14 cellular contexts compared by ENCODE assay signal in the genomic region with DNA sequence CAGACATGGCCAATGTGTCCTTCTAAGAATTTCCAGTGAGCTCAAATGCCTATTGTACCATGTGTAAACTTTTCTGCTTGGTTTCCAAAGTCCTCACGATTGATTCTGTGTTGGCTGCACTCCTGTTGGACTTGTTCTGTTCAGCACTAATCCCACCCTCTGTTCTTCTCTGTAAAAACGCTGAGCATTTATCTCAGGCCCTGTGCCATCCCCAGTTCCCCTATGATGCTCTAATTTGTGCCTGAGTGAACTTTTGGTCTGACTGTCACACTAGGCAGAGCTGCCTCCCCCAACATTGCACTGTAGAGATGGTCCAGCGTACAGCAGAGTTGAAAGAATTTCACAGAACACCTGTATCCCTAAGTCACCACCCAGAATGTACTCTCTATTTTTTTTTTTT.
"Had no signal": no experiment of that assay in that cellular context is flagged by ENCODE, and none has a peak within 500 bp of the region (broad histone marks: within the 10 kb centered on the region; RNA-seq: fewer than 3 reads in every experiment).

No MANE protein-coding gene starts in this region.

- H3K27me3 Mint-ChIP-seq: activated B cell treated with CpG ODN at 0.5 μM for 24 hours; activated CD4-positive, alpha-beta T cell treated with anti-CD3 and anti-CD28 coated beads, Interleukin-2, amount 10 ng/mL, durations not matched to agents 24 days and 14 days; activated naive CD8-positive, alpha-beta T cell treated with anti-CD3 and anti-CD28 coated beads, Interleukin-2, amount 10 ng/mL, durations not matched to agents 7 days and 5 days; stimulated activated naive CD8-positive, alpha-beta T cell treated with anti-CD3 and anti-CD28 coated beads, Interleukin-15, Interleukin-2, amounts not matched to agents 100 ng/mL and 50 ng/mL, for 24 hours had no signal

- H3K4me3 ChIP-seq: esophagus muscularis mucosa, pancreas had no signal

- H3K36me3 ChIP-seq: pancreas had no signal

- H3K27me3 ChIP-seq: esophagus muscularis mucosa, pancreas had no signal

- H3K27ac Mint-ChIP-seq: activated B cell treated with CpG ODN at 0.5 μM for 24 hours; activated CD4-positive, alpha-beta T cell treated with anti-CD3 and anti-CD28 coated beads, Interleukin-2, amount 10 ng/mL, durations not matched to agents 24 days and 14 days; activated naive CD8-positive, alpha-beta T cell treated with anti-CD3 and anti-CD28 coated beads, Interleukin-2, amount 10 ng/mL, durations not matched to agents 7 days and 5 days; stimulated activated naive CD8-positive, alpha-beta T cell treated with anti-CD3 and anti-CD28 coated beads, Interleukin-15, Interleukin-2, amounts not matched to agents 100 ng/mL and 50 ng/mL, for 24 hours; T-helper 1 cell treated with Interleukin-12 subunit alpha and Interleukin-12 subunit beta and Interleukin-4 antibody, amounts not matched to agents 30 μg/mL and 1 μg/mL, for 36 hours had no signal

- ATAC-seq: activated T-cell treated with anti-CD3 and anti-CD28 coated beads, Interleukin-2, amount 50 U/mL, for 4 hours; pancreas had no signal

- H3K27ac ChIP-seq: esophagus muscularis mucosa, pancreas had no signal

- H3K9me3 Mint-ChIP-seq: activated B cell treated with CpG ODN at 0.5 μM for 24 hours; activated CD4-positive, alpha-beta T cell treated with anti-CD3 and anti-CD28 coated beads, Interleukin-2, amount 10 ng/mL, durations not matched to agents 24 days and 14 days; activated naive CD8-positive, alpha-beta T cell treated with anti-CD3 and anti-CD28 coated beads, Interleukin-2, amount 10 ng/mL, durations not matched to agents 7 days and 5 days; activated T-cell treated with anti-CD3 and anti-CD28 coated beads, Interleukin-2, amount 50 U/mL, for 4 hours; immature natural killer cell; stimulated activated naive CD8-positive, alpha-beta T cell treated with anti-CD3 and anti-CD28 coated beads, Interleukin-15, Interleukin-2, amounts not matched to agents 100 ng/mL and 50 ng/mL, for 24 hours; T-helper 1 cell treated with Interleukin-12 subunit alpha and Interleukin-12 subunit beta and Interleukin-4 antibody, amounts not matched to agents 30 μg/mL and 1 μg/mL, for 36 hours had no signal

- DNase-seq: activated B cell treated with CpG ODN at 0.5 μM for 24 hours; activated CD4-positive, alpha-beta T cell treated with anti-CD3 and anti-CD28 coated beads, Interleukin-2, amount 10 ng/mL, durations not matched to agents 24 days and 14 days; activated gamma-delta T cell; activated naive CD8-positive, alpha-beta T cell treated with anti-CD3 and anti-CD28 coated beads, Interleukin-2, amount 10 ng/mL, durations not matched to agents 7 days and 5 days; activated T-cell treated with anti-CD3 and anti-CD28 coated beads, Interleukin-2, amount 50 U/mL, for 4 hours; anterior cingulate cortex; glutamatergic neuron; immature natural killer cell; mesenchymal stem cell; pancreas; stimulated activated CD4-positive, alpha-beta T cell treated with anti-CD3 and anti-CD28 coated beads, Interleukin-2, amount 100 ng/mL, for 48 hours had no signal

- H3K4me3 Mint-ChIP-seq: activated B cell treated with CpG ODN at 0.5 μM for 24 hours; activated CD4-positive, alpha-beta T cell treated with anti-CD3 and anti-CD28 coated beads, Interleukin-2, amount 10 ng/mL, durations not matched to agents 24 days and 14 days; activated naive CD8-positive, alpha-beta T cell treated with anti-CD3 and anti-CD28 coated beads, Interleukin-2, amount 10 ng/mL, durations not matched to agents 7 days and 5 days; activated T-cell treated with anti-CD3 and anti-CD28 coated beads, Interleukin-2, amount 50 U/mL, for 4 hours; immature natural killer cell; stimulated activated naive CD8-positive, alpha-beta T cell treated with anti-CD3 and anti-CD28 coated beads, Interleukin-15, Interleukin-2, amounts not matched to agents 100 ng/mL and 50 ng/mL, for 24 hours; T-helper 1 cell treated with Interleukin-12 subunit alpha and Interleukin-12 subunit beta and Interleukin-4 antibody, amounts not matched to agents 30 μg/mL and 1 μg/mL, for 36 hours had no signal

- H3K9me3 ChIP-seq: esophagus muscularis mucosa, pancreas had no signal
